Comparison of ENCODE assay signal across 8 cellular contexts in the genomic region with DNA sequence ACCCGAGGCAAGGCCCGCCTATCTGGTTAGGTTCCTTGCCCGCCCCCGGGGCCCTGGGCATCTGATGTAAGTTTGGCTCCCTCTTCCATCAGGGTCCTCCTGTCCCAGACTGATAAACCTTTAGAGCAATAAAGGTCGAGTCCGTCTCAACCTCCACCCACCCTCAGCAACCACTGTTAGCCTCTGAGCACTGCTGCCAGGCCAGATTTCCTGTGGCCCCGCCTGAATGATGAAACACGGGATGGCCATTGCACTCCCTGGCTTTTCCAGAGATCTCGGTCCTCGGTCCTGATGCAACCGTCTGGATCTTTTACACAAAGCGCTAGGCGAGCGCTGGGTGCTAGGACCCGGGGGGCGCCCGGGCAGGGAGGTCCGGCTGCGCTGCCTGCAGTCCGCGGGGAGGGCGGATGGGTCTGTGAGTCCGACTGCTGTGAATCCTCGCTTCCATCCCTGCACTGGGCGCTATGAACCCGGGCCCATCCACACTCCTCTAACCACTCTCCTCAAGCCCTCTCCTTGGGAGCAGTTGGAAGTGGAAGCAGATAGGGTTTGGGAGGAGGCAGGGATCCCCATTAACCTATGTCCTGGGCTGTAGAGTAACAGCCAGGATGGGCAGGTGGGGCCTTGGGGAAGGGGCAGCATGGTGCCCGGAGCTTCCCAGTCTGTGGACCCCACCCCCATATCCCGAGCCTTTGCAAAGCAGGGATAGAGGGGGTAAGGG. TPM values are rescaled to one million over a fixed set of nuclear protein-coding genes. Genes with fewer than 3 reads are reported as not detected.
DNase-seq lines count a peak whose midpoint lies in the region; ATAC-seq, FAIRE-seq and TF ChIP-seq lines count a peak whose summit lies in the region.

No MANE protein-coding gene starts in this region.

- intact Hi-C loops in IMR-90 (cut with micrococcal nuclease) = loop anchor here (1.0 to 2.0 kb wide), 4 partner anchors 12 to 56 kb away; no protein-coding TSS in a partner anchor
- intact Hi-C loops in body of pancreas (cut with DNase I) = no loop called here

- H3K4me1 Mint-ChIP-seq in progenitor cell of endocrine pancreas (ENCODE audit: low read depth) = peaks cover 29% of the 10 kb centered on the region

- H3K56ac ChIP-seq in IMR-90 (ENCODE audit: extremely low read depth, insufficient read depth, low read length) = peak overlapping the region; percentile 100

- peak overlapping the region; percentile 85 for H3K4me3 Mint-ChIP-seq in progenitor cell of endocrine pancreas (ENCODE audit: low read depth)

- H2BK5ac ChIP-seq in IMR-90 (ENCODE audit: low read depth, low read length, poor library complexity, severe bottlenecking) = peak overlapping the region; percentile 97

- peak; percentile 43; the same call in 1 of the 2 replicates for TF ChIP-seq RAD21 in IMR-90 (IDR thresholded peaks at IDR 0.05; ENCODE audit: low read length)

- H3K27me3 ChIP-seq in IMR-90 (ENCODE audit: control insufficient read depth, insufficient read depth, low read length) (no peaks in the 10 kb centered on the region), body of pancreas (no peaks in the 10 kb centered on the region)

- peaks cover 38% of the 10 kb centered on the region for H4K20me1 ChIP-seq in IMR-90 (ENCODE audit: insufficient read depth, low read length)

- peak; percentile 51 for DNase-seq in COLO829 (ENCODE audit: low spot score)
- peak; percentile 97 for DNase-seq in IMR-90
- peak; percentile 79 for DNase-seq in RCC 7860 (ENCODE audit: low spot score)
- DNase-seq in body of pancreas = peak; percentile 86 to 93 (median 90)
- peak; percentile 51 to 96 (median 87) for DNase-seq in hypothalamus (lab: John Stamatoyannopoulos, UW)
- peak; percentile 46 for DNase-seq in progenitor cell of endocrine pancreas (ENCODE audit: low spot score, unreplicated experiment)

- H3K4me3 ChIP-seq in IMR-90 (ENCODE audit: insufficient read depth, low read depth, low read length) = peak overlapping the region; percentile 59
- peak overlapping the region; percentile 13 to 22 for H3K4me3 ChIP-seq in body of pancreas

- H4K91ac ChIP-seq in IMR-90 (ENCODE audit: insufficient read depth, low read depth, low read length) = peak overlapping the region; percentile 100

- peak overlapping the region; percentile 96 for H2BK20ac ChIP-seq in IMR-90 (ENCODE audit: low read depth, low read length)

- H4K8ac ChIP-seq in IMR-90 (ENCODE audit: low read depth in 2 of 2, low read length in 2 of 2) = peak overlapping the region; percentile 90 to 98

- H3K36me3 ChIP-seq in IMR-90 (ENCODE audit: control insufficient read depth, insufficient read depth, low read length) (peaks cover 24% of the 10 kb centered on the region), body of pancreas (replicated peaks in 1 of 2; ENCODE audit: insufficient read depth in 1 of 2, low read depth in 2 of 2) (no peaks in the 10 kb centered on the region)

- H3K27ac ChIP-seq in IMR-90 (ENCODE audit: insufficient read depth, low read length) (peak overlapping the region; percentile 98), body of pancreas (peak overlapping the region; percentile 94 to 98 (median 98))

- H3K9ac ChIP-seq in IMR-90 (ENCODE audit: low read depth, low read length) = peak overlapping the region; percentile 98

- H3K36me3 Mint-ChIP-seq in progenitor cell of endocrine pancreas (ENCODE audit: insufficient read depth) = peaks cover 2% of the 10 kb centered on the region

- H3K4ac ChIP-seq in IMR-90 (ENCODE audit: low read depth, low read length) = peak overlapping the region; percentile 100

- ATAC-seq in GM19043 (IDR thresholded peaks at IDR 0.05; ENCODE audit: low read depth, unreplicated experiment) (peak; percentile 27), IMR-90 (ENCODE audit: low read depth) (peak; percentile 63), body of pancreas (peak; percentile 31), GM19463 (IDR thresholded peaks at IDR 0.05; ENCODE audit: unreplicated experiment) (no peak)

- peak overlapping the region; percentile 96 for H4K5ac ChIP-seq in IMR-90 (ENCODE audit: low read depth, low read length)

- TF ChIP-seq CTCF in IMR-90 (conservative IDR thresholded peaks at IDR 0.05; ENCODE audit: low read depth, low read length) (no peak), body of pancreas (IDR thresholded peaks at IDR 0.05) (peak in 1 of 7 experiments; percentile 11), progenitor cell of endocrine pancreas (IDR thresholded peaks at IDR 0.05; ENCODE audit: unreplicated experiment) (no peak)

- no peaks in the 10 kb centered on the region for H3K9me3 ChIP-seq in IMR-90 (ENCODE audit: control insufficient read depth, insufficient read depth, low read length)
- H3K9me3 ChIP-seq in body of pancreas = no peaks in the 10 kb centered on the region

- dilution Hi-C loops in IMR-90 (cut with HindIII; ENCODE audit: low sequenced_read_pairs, unreplicated experiment) = no loop called here

- peak overlapping the region; percentile 100 for H2BK120ac ChIP-seq in IMR-90 (ENCODE audit: low read depth, low read length)

- no TSS peak for BruUV-seq in IMR-90 (replicated peaks; lab: Mats Ljungman, UMichigan)

- no peaks in the 10 kb centered on the region for H3K9me3 Mint-ChIP-seq in progenitor cell of endocrine pancreas (ENCODE audit: low read depth)

- peak overlapping the region; percentile 98; the same call in 2 of the 3 replicates for H2BK15ac ChIP-seq in IMR-90 (ENCODE audit: low read depth, low read length)

- H3K4me2 ChIP-seq in IMR-90 (ENCODE audit: low read depth, low read length) = peak overlapping the region; percentile 80

- H3K27me3 Mint-ChIP-seq in progenitor cell of endocrine pancreas = no peaks in the 10 kb centered on the region

- TF ChIP-seq POLR2A in IMR-90 (IDR thresholded peaks at IDR 0.05; ENCODE audit: low read depth, low read length) = peak; percentile 80
- no peak for TF ChIP-seq POLR2A in body of pancreas (IDR thresholded peaks at IDR 0.05)

- no peak for FAIRE-seq in RCC 7860 (lab: Jason Lieb, UNC)

- H2AK5ac ChIP-seq in IMR-90 (ENCODE audit: low read depth, low read length) = peak overlapping the region; percentile 99

- in situ Hi-C loops in IMR-90 (cut with MboI; ENCODE audit: low sequenced_read_pairs) = no loop called here

- H2AFZ ChIP-seq in IMR-90 (replicated peaks; ENCODE audit: low read length, poor library complexity) = peak overlapping the region; percentile 91

- WGBS in IMR-90 (ENCODE audit: extremely low coverage in 2 of 2, insufficient read length in 1 of 2), 2 experiments = 7% methylated on average over 7 of the region's 28 CpGs; no CpG with 5 or more reads in 1 of the 2 experiments
- whole genome bisulfite sequencing in body of pancreas, 2 donors = 2 to 5% methylated on average over 6 to 28 of the region's 28 CpGs

- H3K23ac ChIP-seq in IMR-90 (ENCODE audit: low read depth, low read length) = peak overlapping the region; percentile 100

- peaks cover 13% of the 10 kb centered on the region; the same call in 1 of the 2 replicates for H3K9me1 ChIP-seq in IMR-90 (ENCODE audit: insufficient read depth, low read length)

- POLR2A ChIA-PET in IMR-90 (lab: Charles Lee; ENCODE audit: unreplicated experiment) = interaction anchor here (0.6 to 1.4 kb wide), 4 partner anchors 12 to 52 kb away, joined by 3 to 8 read pairs (median 7); no protein-coding TSS in a partner anchor

- H2AK9ac ChIP-seq in IMR-90 (replicated peaks; ENCODE audit: low read depth, low read length, poor library complexity) = peak overlapping the region; percentile 100

- peak overlapping the region; percentile 96 for H3K27ac Mint-ChIP-seq in progenitor cell of endocrine pancreas

- H3K18ac ChIP-seq in IMR-90 (ENCODE audit: low read depth, low read length) = peak overlapping the region; percentile 95

- H3K79me1 ChIP-seq in IMR-90 (ENCODE audit: low read depth in 1 of 2, low read length in 2 of 2) = peaks cover 10 to 27% of the 10 kb centered on the region in 2 experiments; a peak in 3 of 4 replicates

- H3K4me1 ChIP-seq in IMR-90 (ENCODE audit: control insufficient read depth, insufficient read depth, low read length) (peaks cover 7% of the 10 kb centered on the region), body of pancreas (peaks cover 38% of the 10 kb centered on the region)

- CTCF ChIA-PET in IMR-90 (lab: Yijun Ruan, JAX) = interaction anchor here (0.6 to 1.6 kb wide), 4 partner anchors 13 to 376 kb away, joined by 3 to 8 read pairs (median 4); a partner anchor contains a TSS

- peak overlapping the region; percentile 100 for H3K14ac ChIP-seq in IMR-90 (replicated peaks; ENCODE audit: low read depth, low read length)

TF ChIP-seq in IMR-90, 13 proteins besides CTCF, POLR2A, EP300 and RAD21 (continues in another document):
- TF ChIP-seq MAZ (IDR thresholded peaks at IDR 0.05; ENCODE audit: borderline replicate concordance, low read depth, low read length) (peak; percentile 67; the same call in 1 of the 2 replicates), MXI1 (IDR thresholded peaks at IDR 0.05; ENCODE audit: borderline replicate concordance, low read depth, low read length) (peak; percentile 54; the same call in 1 of the 2 replicates), BHLHE40 (IDR thresholded peaks at IDR 0.05; ENCODE audit: low read depth, low read length) (peak; percentile 24; the same call in 1 of the 2 replicates), SMC3 (IDR thresholded peaks at IDR 0.05; ENCODE audit: low read depth, low read length) (peak; percentile 34; the same call in 1 of the 2 replicates)

RNA-seq across cellular contexts. Expression of a gene that starts 0.9 kb away (rescaled TPM):
- total RNA-seq in IMR-90 (2012; rRNA removed) (108 and 110 TPM in 2 replicates), body of pancreas (100 to 1,000 TPM; 238 to 269 TPM), progenitor cell of endocrine pancreas (36.9 and 49.7 TPM in 2 replicates)
- 31.0 and 59.6 TPM in 2 replicates for polyA plus RNA-seq in IMR-90 (2012; rRNA removed)
- 38.8 and 80.6 TPM in 2 replicates for polyA plus RNA-seq in IMR-90 (2012; cell fraction: cytosol; rRNA removed)
- polyA plus RNA-seq in IMR-90 (2012; cell fraction: nucleus; rRNA removed; ENCODE audit: low replicate concordance) = 80.3 and 93.3 TPM in 2 replicates

RNA-seq across cellular contexts. Expression of a gene that starts 56.8 kb away (rescaled TPM):
- total RNA-seq in IMR-90 (2012; rRNA removed) (21.0 and 21.9 TPM in 2 replicates), body of pancreas (10 to 100 TPM; 16.1 to 17.1 TPM), progenitor cell of endocrine pancreas (40.0 and 42.2 TPM in 2 replicates)
- 12.3 and 15.9 TPM in 2 replicates for polyA plus RNA-seq in IMR-90 (2012; rRNA removed)
- polyA plus RNA-seq in IMR-90 (2012; cell fraction: cytosol; rRNA removed) = 5.2 and 5.6 TPM in 2 replicates
- polyA plus RNA-seq in IMR-90 (2012; cell fraction: nucleus; rRNA removed; ENCODE audit: low replicate concordance) = 1.5 and 9.0 TPM in 2 replicates

RNA-seq across cellular contexts. Expression of a gene that starts 57.0 kb away (rescaled TPM):
- total RNA-seq in IMR-90 (2012; rRNA removed) (26.3 and 35.3 TPM in 2 replicates), body of pancreas (10 to 100 TPM; 40.9 to 59.4 TPM), progenitor cell of endocrine pancreas (85.3 and 85.9 TPM in 2 replicates)
- 17.4 and 25.2 TPM in 2 replicates for polyA plus RNA-seq in IMR-90 (2012; rRNA removed)
- polyA plus RNA-seq in IMR-90 (2012; cell fraction: cytosol; rRNA removed) = 11.2 and 14.4 TPM in 2 replicates
- 4.8 and 19.4 TPM in 2 replicates for polyA plus RNA-seq in IMR-90 (2012; cell fraction: nucleus; rRNA removed; ENCODE audit: low replicate concordance)

Comparison
In these comparisons a context has a peak if more than half of its experiments do, and no peak if none do; other contexts are left out.
1. DNase-seq: peak in every context shown above with its lines; median percentile 97 in IMR-90; 90 in body of pancreas; 87 in hypothalamus; 79 in RCC 7860; 51 in COLO829; 46 in progenitor cell of endocrine pancreas.